In the genomic region with DNA sequence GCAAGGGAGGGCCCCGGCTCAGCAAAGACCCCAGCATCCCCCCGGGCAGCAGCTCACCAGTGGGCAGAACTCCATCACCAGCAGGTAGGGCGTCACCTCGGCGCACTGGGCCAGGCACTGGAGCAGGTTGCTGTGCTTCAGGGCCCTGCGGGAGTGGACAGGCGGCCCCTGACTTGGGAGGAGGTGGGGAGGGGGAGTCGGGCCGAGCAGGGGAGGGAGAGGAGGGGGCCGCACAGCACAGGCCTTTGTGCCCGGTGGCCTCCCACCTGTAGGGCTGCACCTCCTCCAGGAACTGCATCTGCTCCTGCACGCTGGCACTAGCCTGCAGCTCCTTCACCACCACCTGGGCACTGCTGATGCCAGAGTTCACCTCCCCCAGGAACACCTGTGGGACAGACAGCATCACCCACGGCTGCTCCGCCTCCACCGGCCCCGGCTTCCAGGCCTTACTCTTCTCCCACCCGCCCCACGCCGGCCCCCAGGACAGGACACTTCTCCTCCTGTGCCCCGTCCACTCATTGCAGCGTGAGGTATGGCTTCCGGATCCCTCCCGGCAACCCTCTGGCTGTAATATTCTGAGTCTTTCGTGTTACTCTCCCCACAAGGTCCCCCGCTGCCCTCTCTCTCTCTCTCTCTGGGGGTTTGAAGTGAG, we compare ENCODE assay signal across 18 cellular contexts. TPM values are rescaled to one million over a fixed set of nuclear protein-coding genes. Genes with fewer than 3 reads are reported as not detected.
DNase-seq lines count a peak whose midpoint lies in the region; ATAC-seq and TF ChIP-seq lines count a peak whose summit lies in the region.
"Had no signal": no experiment of that assay in that cellular context is flagged by ENCODE, and none has a peak within 500 bp of the region (broad histone marks: within the 10 kb centered on the region; RNA-seq: fewer than 3 reads in every experiment).

No MANE protein-coding gene starts in this region.

- H3K27me3 ChIP-seq in foreskin keratinocyte (peaks cover 41% of the 10 kb centered on the region), tibial nerve (no peaks in the 10 kb centered on the region)

- POLR2A ChIA-PET in GM10248 (lab: Yijun Ruan, JAX): no interaction called here

- TF ChIP-seq POLR2A in tibial nerve (IDR thresholded peaks at IDR 0.05): no peak

- WGBS in tibial nerve, 2 donors: 38 to 64% methylated on average over 21 of the region's 25 CpGs

- H3K4me3 ChIP-seq in tibial nerve: peak overlapping the region; percentile 36 to 76 (median 53)

- CTCF ChIA-PET in GM10248 (lab: Yijun Ruan, JAX): no interaction called here

- H3K9me3 ChIP-seq in tibial nerve: no peaks in the 10 kb centered on the region
- H3K9me3 ChIP-seq: SK-N-SH had no signal

- DNase-seq in NCI-H2171 treated with DMSO at 0.1 percent for 48 hours (lab: John Stamatoyannopoulos, UW) (peak; percentile 58), NCI-H2171 (lab: John Stamatoyannopoulos, UW) (no peak), NCI-H69 (lab: John Stamatoyannopoulos, UW) (peak; percentile 44), foreskin keratinocyte (no peak), tibial nerve (ENCODE audit: low spot score in 2 of 2) (no peak), GM10248 (ENCODE audit: extremely low spot score) (no peak), AG20443 (ENCODE audit: low spot score) (no peak)
- DNase-seq: COR-L47, HCEC 1CT, NCI-H1105 treated with DMSO at 0.1 percent for 48 hours, NCI-H187 treated with DMSO at 0.1 percent for 48 hours, NCI-H774, SHP77, SK-N-SH had no signal

- H3K4me1 ChIP-seq in foreskin keratinocyte (no peaks in the 10 kb centered on the region), tibial nerve (peaks cover 0 to 21% (median 0%) of the 10 kb centered on the region in 4 donors)

- TF ChIP-seq EP300 in tibial nerve (IDR thresholded peaks at IDR 0.05): peak in 1 of 2 donors; percentile 39

- peaks cover 0 to 34% (median 0%) of the 10 kb centered on the region in 3 donors for H3K36me3 ChIP-seq in tibial nerve

- peak; percentile 2 for ATAC-seq in foreskin keratinocyte

- TF ChIP-seq CTCF in foreskin keratinocyte (conservative IDR thresholded peaks at IDR 0.05) (no peak), tibial nerve (IDR thresholded peaks at IDR 0.05) (no peak), GM10248 (IDR thresholded peaks at IDR 0.05; ENCODE audit: control extremely low read depth, extremely low read depth, low read depth, missing control alignments) (no peak)

- H3K27ac ChIP-seq in foreskin keratinocyte: no peak overlapping the region
- H3K27ac ChIP-seq in tibial nerve: peak overlapping the region; percentile 69 to 93 (median 84)
- H3K27ac ChIP-seq: HL-60 had no signal

RNA-seq across cellular contexts. Expression of gene PVALEF, which starts 37.7 kb away (rescaled TPM):
- total RNA-seq in foreskin keratinocyte (not detected in 2 replicates), tibial nerve (not detected)
- polyA plus RNA-seq in foreskin keratinocyte: not detected in 2 replicates
- total RNA-seq: A673, NCI-H460 had no signal
- polyA plus RNA-seq: IgD-negative memory B cell, SK-N-SH had no signal

RNA-seq across cellular contexts. Expression of gene AATK, which starts 38.4 kb away (rescaled TPM):
- total RNA-seq in foreskin keratinocyte (0.14 and 0.18 TPM in 2 replicates), tibial nerve (100 to 1,000 TPM; 247 to 385 (median 322) TPM)
- polyA plus RNA-seq in foreskin keratinocyte: 0.22 and 0.29 TPM in 2 replicates

Comparison
In these comparisons a context has a peak if more than half of its experiments do, and no peak if none do; other contexts are left out.
1. DNase-seq: peak in NCI-H2171 treated with DMSO at 0.1 percent for 48 hours (single experiment) and NCI-H69 (single experiment); none in NCI-H2171 (single experiment), foreskin keratinocyte (0 of 2), tibial nerve (0 of 2), GM10248 (single experiment) and AG20443 (single experiment).
2. RNA of gene AATK, which starts 38.4 kb away (total RNA-seq): 247 to 385 TPM in tibial nerve; 0.14 to 0.18 TPM in foreskin keratinocyte; every median in the first group is over 100 times any median in the second.